In the genomic region with DNA sequence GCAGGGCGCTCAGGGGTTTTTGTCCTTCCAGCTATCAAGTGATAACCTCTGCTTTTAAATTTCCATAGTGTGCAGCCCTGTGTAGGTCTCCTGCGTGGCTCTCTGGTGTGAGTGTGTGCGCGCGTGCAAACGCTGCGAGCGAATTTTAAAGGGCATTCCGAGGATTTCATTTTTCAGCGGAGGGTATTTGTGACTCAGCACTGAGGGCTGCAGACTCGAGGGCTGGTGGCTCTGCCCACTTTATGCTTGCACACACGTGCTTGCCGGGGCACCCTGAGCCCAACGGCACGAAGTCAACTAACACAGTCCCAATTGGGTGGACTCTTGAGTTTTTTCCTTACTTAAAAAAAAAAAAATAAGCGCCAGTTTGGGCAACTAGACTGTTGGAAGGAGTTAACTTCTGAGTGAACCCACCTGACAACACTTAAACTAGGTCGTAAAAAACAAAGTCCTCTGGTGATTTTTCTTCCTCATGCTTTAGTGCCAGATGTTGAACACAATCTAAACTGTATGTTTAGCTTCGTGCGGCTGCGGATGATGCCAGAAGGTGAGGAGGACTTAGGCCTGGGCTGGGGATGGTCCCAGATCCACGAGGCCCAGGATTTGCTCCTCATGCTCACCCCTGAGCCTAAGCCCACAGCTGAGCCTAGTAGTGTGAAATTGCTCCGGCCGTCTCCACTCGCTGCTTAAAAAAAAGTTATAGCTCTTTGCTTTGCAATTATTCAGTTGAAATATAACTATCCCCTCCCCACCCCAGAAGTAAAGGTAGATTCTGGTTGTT, we compare ENCODE assay signal across 1 cellular context.
TF ChIP-seq lines count a peak whose summit lies in the region.

No MANE protein-coding gene starts in this region.

TF ChIP-seq in K562, 482 proteins besides CTCF, POLR2A, EP300 and RAD21 (continued from another document):
- TF ChIP-seq, protein P1, sequence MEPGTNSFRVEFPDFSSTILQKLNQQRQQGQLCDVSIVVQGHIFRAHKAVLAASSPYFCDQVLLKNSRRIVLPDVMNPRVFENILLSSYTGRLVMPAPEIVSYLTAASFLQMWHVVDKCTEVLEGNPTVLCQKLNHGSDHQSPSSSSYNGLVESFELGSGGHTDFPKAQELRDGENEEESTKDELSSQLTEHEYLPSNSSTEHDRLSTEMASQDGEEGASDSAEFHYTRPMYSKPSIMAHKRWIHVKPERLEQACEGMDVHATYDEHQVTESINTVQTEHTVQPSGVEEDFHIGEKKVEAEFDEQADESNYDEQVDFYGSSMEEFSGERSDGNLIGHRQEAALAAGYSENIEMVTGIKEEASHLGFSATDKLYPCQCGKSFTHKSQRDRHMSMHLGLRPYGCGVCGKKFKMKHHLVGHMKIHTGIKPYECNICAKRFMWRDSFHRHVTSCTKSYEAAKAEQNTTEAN (CRISPR knock-in tag; IDR thresholded peaks at IDR 0.05): no peak
- TF ChIP-seq BRCA1 (IDR thresholded peaks at IDR 0.05) (no peak), BRCA1 (CRISPR knock-in tag; IDR thresholded peaks at IDR 0.05) (no peak)
